ENCODE assay signal across 1 cellular context in the genomic region with DNA sequence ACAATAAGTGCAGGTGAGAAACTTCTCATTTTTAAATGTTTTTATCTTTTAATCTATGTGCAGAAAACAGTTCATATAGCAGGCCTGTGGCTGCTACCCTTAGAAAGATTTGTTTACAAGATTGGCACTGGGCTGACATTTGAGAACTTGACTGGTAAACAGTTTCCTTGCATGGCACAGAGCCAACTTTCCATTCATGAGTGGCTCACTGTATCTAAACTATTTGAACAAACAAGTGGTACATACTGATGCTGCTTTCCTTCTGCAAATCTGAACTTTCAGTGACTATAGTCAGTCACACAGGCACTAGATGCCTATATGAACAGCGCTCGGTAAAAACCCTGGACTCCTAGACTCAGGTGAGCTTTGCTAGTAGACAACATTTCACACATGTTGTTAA.
TF ChIP-seq lines count a peak whose summit lies in the region.

No MANE protein-coding gene starts in this region.

TF ChIP-seq in SK-N-SH treated with all-trans-retinoic acid at 6 μM for 48 hours, 23 proteins besides CTCF, POLR2A, EP300 and RAD21 (continued from another document):
- TF ChIP-seq, protein P1, sequence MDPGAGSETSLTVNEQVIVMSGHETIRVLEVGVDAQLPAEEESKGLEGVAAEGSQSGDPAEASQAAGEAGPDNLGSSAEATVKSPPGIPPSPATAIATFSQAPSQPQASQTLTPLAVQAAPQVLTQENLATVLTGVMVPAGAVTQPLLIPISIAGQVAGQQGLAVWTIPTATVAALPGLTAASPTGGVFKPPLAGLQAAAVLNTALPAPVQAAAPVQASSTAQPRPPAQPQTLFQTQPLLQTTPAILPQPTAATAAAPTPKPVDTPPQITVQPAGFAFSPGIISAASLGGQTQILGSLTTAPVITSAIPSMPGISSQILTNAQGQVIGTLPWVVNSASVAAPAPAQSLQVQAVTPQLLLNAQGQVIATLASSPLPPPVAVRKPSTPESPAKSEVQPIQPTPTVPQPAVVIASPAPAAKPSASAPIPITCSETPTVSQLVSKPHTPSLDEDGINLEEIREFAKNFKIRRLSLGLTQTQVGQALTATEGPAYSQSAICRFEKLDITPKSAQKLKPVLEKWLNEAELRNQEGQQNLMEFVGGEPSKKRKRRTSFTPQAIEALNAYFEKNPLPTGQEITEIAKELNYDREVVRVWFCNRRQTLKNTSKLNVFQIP (CRISPR knock-in tag; IDR thresholded peaks at IDR 0.05; ENCODE audit: borderline replicate concordance, low read depth) = no peak
- TF ChIP-seq ESRRG (CRISPR knock-in tag; IDR thresholded peaks at IDR 0.05) (no peak), SNAI2 (CRISPR knock-in tag; IDR thresholded peaks at IDR 0.05) (no peak), TCF4 (CRISPR knock-in tag; IDR thresholded peaks at IDR 0.05; ENCODE audit: borderline replicate concordance) (no peak), RARB (CRISPR knock-in tag; IDR thresholded peaks at IDR 0.05) (no peak), PPARA (CRISPR knock-in tag; IDR thresholded peaks at IDR 0.05; ENCODE audit: borderline replicate concordance) (no peak), TOX (CRISPR knock-in tag; IDR thresholded peaks at IDR 0.05; ENCODE audit: borderline replicate concordance) (no peak), ARNTL (CRISPR knock-in tag; IDR thresholded peaks at IDR 0.05; ENCODE audit: borderline replicate concordance, low read depth) (no peak), OSR1 (CRISPR knock-in tag; IDR thresholded peaks at IDR 0.05) (no peak)
- TF ChIP-seq, protein P2, sequence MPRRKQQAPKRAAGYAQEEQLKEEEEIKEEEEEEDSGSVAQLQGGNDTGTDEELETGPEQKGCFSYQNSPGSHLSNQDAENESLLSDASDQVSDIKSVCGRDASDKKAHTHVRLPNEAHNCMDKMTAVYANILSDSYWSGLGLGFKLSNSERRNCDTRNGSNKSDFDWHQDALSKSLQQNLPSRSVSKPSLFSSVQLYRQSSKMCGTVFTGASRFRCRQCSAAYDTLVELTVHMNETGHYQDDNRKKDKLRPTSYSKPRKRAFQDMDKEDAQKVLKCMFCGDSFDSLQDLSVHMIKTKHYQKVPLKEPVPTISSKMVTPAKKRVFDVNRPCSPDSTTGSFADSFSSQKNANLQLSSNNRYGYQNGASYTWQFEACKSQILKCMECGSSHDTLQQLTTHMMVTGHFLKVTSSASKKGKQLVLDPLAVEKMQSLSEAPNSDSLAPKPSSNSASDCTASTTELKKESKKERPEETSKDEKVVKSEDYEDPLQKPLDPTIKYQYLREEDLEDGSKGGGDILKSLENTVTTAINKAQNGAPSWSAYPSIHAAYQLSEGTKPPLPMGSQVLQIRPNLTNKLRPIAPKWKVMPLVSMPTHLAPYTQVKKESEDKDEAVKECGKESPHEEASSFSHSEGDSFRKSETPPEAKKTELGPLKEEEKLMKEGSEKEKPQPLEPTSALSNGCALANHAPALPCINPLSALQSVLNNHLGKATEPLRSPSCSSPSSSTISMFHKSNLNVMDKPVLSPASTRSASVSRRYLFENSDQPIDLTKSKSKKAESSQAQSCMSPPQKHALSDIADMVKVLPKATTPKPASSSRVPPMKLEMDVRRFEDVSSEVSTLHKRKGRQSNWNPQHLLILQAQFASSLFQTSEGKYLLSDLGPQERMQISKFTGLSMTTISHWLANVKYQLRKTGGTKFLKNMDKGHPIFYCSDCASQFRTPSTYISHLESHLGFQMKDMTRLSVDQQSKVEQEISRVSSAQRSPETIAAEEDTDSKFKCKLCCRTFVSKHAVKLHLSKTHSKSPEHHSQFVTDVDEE (CRISPR knock-in tag; IDR thresholded peaks at IDR 0.05) = no peak
TF ChIP-seq in SK-N-SH treated with all-trans-retinoic acid at 6 μM for 48 hours: peak in this region for 0.
